In genomic region chr10:79269969-79270368, GRCh38 we compare ENCODE assay signal across 1 cellular context.
TF ChIP-seq lines count a peak whose summit lies in the region.

No MANE protein-coding gene starts in this region.

TF ChIP-seq in H1, 55 proteins besides CTCF, POLR2A, EP300 and RAD21 (continued from another document):
- TF ChIP-seq CHD7 (IDR thresholded peaks at IDR 0.05; ENCODE audit: insufficient replicate concordance, low read length) (no peak), KDM1A (IDR thresholded peaks at IDR 0.05; ENCODE audit: borderline replicate concordance, low read length) (no peak), SIRT6 (IDR thresholded peaks at IDR 0.05; ENCODE audit: low read length) (no peak), POLR2AphosphoS5 (IDR thresholded peaks at IDR 0.05; ENCODE audit: low read depth, low read length) (no peak), CREB1 (IDR thresholded peaks at IDR 0.05) (no peak), NANOG (IDR thresholded peaks at IDR 0.05; ENCODE audit: insufficient read depth, low read depth, low read length, poor library complexity, severe bottlenecking) (no peak), SUZ12 (IDR thresholded peaks at IDR 0.05; ENCODE audit: low read length) (no peak), HDAC2 (IDR thresholded peaks at IDR 0.05; ENCODE audit: borderline replicate concordance in 1 of 2, low read depth in 2 of 2, low read length in 2 of 2) (no peak), RBBP5 (IDR thresholded peaks at IDR 0.05; ENCODE audit: borderline replicate concordance, low read depth, low read length) (no peak), TCF12 (IDR thresholded peaks at IDR 0.05; ENCODE audit: low read depth, low read length) (no peak), HDAC6 (IDR thresholded peaks at IDR 0.05; ENCODE audit: low read depth, low read length) (no peak)
